In genomic region chr2:273338-273737, GRCh38 we compare ENCODE assay signal across 28 cellular contexts. TPM values are rescaled to one million over a fixed set of nuclear protein-coding genes. Genes with fewer than 3 reads are reported as not detected.
DNase-seq lines count a peak whose midpoint lies in the region; TF ChIP-seq lines count a peak whose summit lies in the region.
"Had no signal": no experiment of that assay in that cellular context is flagged by ENCODE, and none has a peak within 500 bp of the region (broad histone marks: within the 10 kb centered on the region; RNA-seq: fewer than 3 reads in every experiment).

No MANE protein-coding gene starts in this region.

- no peak overlapping the region for H3K4me3 Mint-ChIP-seq in osteocyte (ENCODE audit: unreplicated experiment)
- H3K4me3 Mint-ChIP-seq: activated CD4-positive, alpha-beta T cell treated with anti-CD3 and anti-CD28 coated beads, Interleukin-2, amount 10 ng/mL, durations not matched to agents 7 days and 5 days; activated naive CD8-positive, alpha-beta T cell treated with anti-CD3 and anti-CD28 coated beads, Interleukin-2, amount 50 U/mL, for 24 hours; HFFc6; stimulated activated naive B cell treated with anti-CD40 and anti-IgM and Interleukin-4, amounts not matched to agents 10 μg/mL and 1 μg/mL and 100 μg/mL, for 72 hours; WTC11 had no signal

- H3K23ac ChIP-seq in mesendoderm (ENCODE audit: low read length) = no peak overlapping the region

- no peak overlapping the region for H3K4me2 ChIP-seq in mesendoderm (ENCODE audit: low read length)

- TF ChIP-seq CTCF in epithelial cell of esophagus (IDR thresholded peaks at IDR 0.05; ENCODE audit: insufficient read depth, low read depth, low read length, missing control alignments) (no peak), osteocyte (IDR thresholded peaks at IDR 0.05) (no peak)

- H2BK120ac ChIP-seq in mesendoderm (ENCODE audit: low read depth, low read length) = no peak overlapping the region

- H3K36me3 ChIP-seq in mesendoderm (ENCODE audit: control insufficient read depth, insufficient read depth, low read length) = peaks cover 6% of the 10 kb centered on the region

- H2AK5ac ChIP-seq in mesendoderm (ENCODE audit: low read length) = no peak overlapping the region

- peaks cover 9% of the 10 kb centered on the region for H3K4me1 Mint-ChIP-seq in osteocyte (ENCODE audit: unreplicated experiment)

- H4K5ac ChIP-seq in mesendoderm (ENCODE audit: low read length) = no peak overlapping the region

- no peaks in the 10 kb centered on the region for H3K27me3 ChIP-seq in mesendoderm (ENCODE audit: insufficient read depth, low read length, poor library complexity)
- H3K27me3 ChIP-seq: heart right ventricle, SJCRH30, upper lobe of right lung had no signal

- H3K27me3 Mint-ChIP-seq in osteocyte (ENCODE audit: unreplicated experiment) = no peaks in the 10 kb centered on the region
- H3K27me3 Mint-ChIP-seq: activated CD4-positive, alpha-beta T cell treated with anti-CD3 and anti-CD28 coated beads, Interleukin-2, amount 10 ng/mL, durations not matched to agents 7 days and 5 days; activated naive CD8-positive, alpha-beta T cell treated with anti-CD3 and anti-CD28 coated beads, Interleukin-2, amount 50 U/mL, for 24 hours; stimulated activated naive B cell treated with anti-CD40 and anti-IgM and Interleukin-4, amounts not matched to agents 10 μg/mL and 1 μg/mL and 100 μg/mL, for 72 hours had no signal

- H3K27ac ChIP-seq in mesendoderm (ENCODE audit: low read depth, low read length) = no peak overlapping the region
- H3K27ac ChIP-seq: heart right ventricle, SJCRH30, upper lobe of right lung had no signal

- H3K4ac ChIP-seq in mesendoderm (ENCODE audit: low read depth, low read length) = no peak overlapping the region

- H3K56ac ChIP-seq in mesendoderm (ENCODE audit: low read length) = no peak overlapping the region

- H3K79me1 ChIP-seq in mesendoderm (ENCODE audit: low read length) = peaks cover 19% of the 10 kb centered on the region

- H3K4me1 ChIP-seq in mesendoderm (ENCODE audit: control insufficient read depth, low read depth, low read length) = no peaks in the 10 kb centered on the region
- H3K4me1 ChIP-seq: SJCRH30 had no signal

- H3K79me2 ChIP-seq in mesendoderm (ENCODE audit: control insufficient read depth, insufficient read depth, low read length) = peaks cover 56% of the 10 kb centered on the region

- H3K4me3 ChIP-seq in epithelial cell of esophagus (ENCODE audit: low read length) (no peak overlapping the region), mesendoderm (ENCODE audit: low read length) (no peak overlapping the region)
- H3K4me3 ChIP-seq: GM12878, heart right ventricle, SJCRH30, upper lobe of right lung had no signal

- no peak overlapping the region for H2BK15ac ChIP-seq in mesendoderm (replicated peaks; ENCODE audit: low read depth)

- H3K9me3 Mint-ChIP-seq in osteocyte (ENCODE audit: unreplicated experiment) = no peaks in the 10 kb centered on the region
- H3K9me3 Mint-ChIP-seq: activated CD4-positive, alpha-beta T cell treated with anti-CD3 and anti-CD28 coated beads, Interleukin-2, amount 10 ng/mL, durations not matched to agents 7 days and 5 days; activated naive CD8-positive, alpha-beta T cell treated with anti-CD3 and anti-CD28 coated beads, Interleukin-2, amount 50 U/mL, for 24 hours; HFFc6; stimulated activated naive B cell treated with anti-CD40 and anti-IgM and Interleukin-4, amounts not matched to agents 10 μg/mL and 1 μg/mL and 100 μg/mL, for 72 hours; WTC11 had no signal

- no peak overlapping the region for H3K18ac ChIP-seq in mesendoderm (ENCODE audit: low read length)

- whole genome bisulfite sequencing in mesendoderm (ENCODE audit: extremely low coverage, insufficient coverage, low lambda C conversion rate) = no CpG with 5 or more reads among the region's 6 CpGs

- H4K8ac ChIP-seq in mesendoderm (ENCODE audit: low read depth, low read length) = no peak overlapping the region

- DNase-seq in NCI-H2107 treated with DMSO at 0.1 percent for 48 hours (lab: John Stamatoyannopoulos, UW; ENCODE audit: unreplicated experiment) = peak; percentile 35
- DNase-seq in NCI-H2107 (lab: John Stamatoyannopoulos, UW) = no peak
- peak; percentile 58 for DNase-seq in DMS79 treated with DMSO at 0.1 percent for 48 hours (lab: John Stamatoyannopoulos, UW)
- DNase-seq in NCI-H2029 treated with DMSO at 0.1 percent for 48 hours (lab: John Stamatoyannopoulos, UW) = peak; percentile 24
- peak; percentile 25 for DNase-seq in epithelial cell of esophagus (ENCODE audit: low read depth)
- no peak for DNase-seq in hepatic stellate cell (ENCODE audit: low spot score)
- DNase-seq in mesendoderm = no peak
- no peak for DNase-seq in osteocyte (ENCODE audit: extremely low spot score, unreplicated experiment)
- DNase-seq: activated CD4-positive, alpha-beta T cell treated with anti-CD3 and anti-CD28 coated beads, Interleukin-2, amount 10 ng/mL, durations not matched to agents 7 days and 5 days; activated naive CD8-positive, alpha-beta T cell treated with anti-CD3 and anti-CD28 coated beads, Interleukin-2, amount 50 U/mL, for 24 hours; activated T-cell treated with anti-CD3 and anti-CD28 coated beads, Interleukin-2, amount 50 U/mL, for 48 hours; caudate nucleus; foreskin fibroblast; GOT3; heart right ventricle; HFFc6; Karpas-422; kidney glomerular epithelial cell; NCI-H446; SJCRH30; stimulated activated CD4-positive, alpha-beta T cell treated with anti-CD3 and anti-CD28 coated beads, Interleukin-12 subunit alpha, Interleukin-12 subunit beta, amount 100 ng/mL, for 4 hours; stimulated activated CD4-positive, alpha-beta T cell treated with anti-CD3 and anti-CD28 coated beads, Interleukin-4, amount 100 ng/mL, for 24 hours; stimulated activated naive B cell treated with anti-CD40 and anti-IgM and Interleukin-4, amounts not matched to agents 10 μg/mL and 1 μg/mL and 100 μg/mL, for 72 hours; upper lobe of right lung had no signal

- no peak overlapping the region for H2BK5ac ChIP-seq in mesendoderm (ENCODE audit: low read length)

- H3K36me3 Mint-ChIP-seq in osteocyte (ENCODE audit: unreplicated experiment) = peaks cover 29% of the 10 kb centered on the region

- H3K9ac ChIP-seq in mesendoderm (ENCODE audit: low read length) = no peak overlapping the region

- H3K27ac Mint-ChIP-seq in osteocyte (ENCODE audit: unreplicated experiment) = no peak overlapping the region
- H3K27ac Mint-ChIP-seq: activated CD4-positive, alpha-beta T cell treated with anti-CD3 and anti-CD28 coated beads, Interleukin-2, amount 10 ng/mL, durations not matched to agents 7 days and 5 days; activated naive CD8-positive, alpha-beta T cell treated with anti-CD3 and anti-CD28 coated beads, Interleukin-2, amount 50 U/mL, for 24 hours; HFFc6; stimulated activated naive B cell treated with anti-CD40 and anti-IgM and Interleukin-4, amounts not matched to agents 10 μg/mL and 1 μg/mL and 100 μg/mL, for 72 hours; WTC11 had no signal

RNA-seq across cellular contexts. Expression of gene ACP1, which starts 8.6 kb away (rescaled TPM):
- 118 TPM for polyA plus RNA-seq in mesendoderm (2013, experiment 1 of 2)
- 119 TPM for polyA plus RNA-seq in mesendoderm (2013, experiment 2 of 2)
- total RNA-seq in osteocyte = 81.4 and 82.9 TPM in 2 replicates

RNA-seq across cellular contexts. Expression of gene SH3YL1, which starts 9.5 kb away (rescaled TPM):
- 9.7 TPM for polyA plus RNA-seq in mesendoderm (2013, experiment 1 of 2)
- 9.4 TPM for polyA plus RNA-seq in mesendoderm (2013, experiment 2 of 2)
- total RNA-seq in osteocyte = 50.2 and 55.5 TPM in 2 replicates

RNA-seq across cellular contexts. Expression of gene ALKAL2, which starts 14.6 kb away (rescaled TPM):
- polyA plus RNA-seq in mesendoderm (2013, experiment 1 of 2) = 1.9 TPM
- 2.4 TPM for polyA plus RNA-seq in mesendoderm (2013, experiment 2 of 2)
- total RNA-seq in osteocyte = 50.0 and 52.9 TPM in 2 replicates
- total RNA-seq: activated CD4-positive, alpha-beta T cell treated with anti-CD3 and anti-CD28 coated beads, Interleukin-2, amount 10 ng/mL, durations not matched to agents 7 days and 5 days; GM12878; HFFc6; lung microvascular endothelial cell had no signal
- polyA plus RNA-seq: BJ had no signal

Comparison
In these comparisons a context has a peak if more than half of its experiments do, and no peak if none do; other contexts are left out.
1. DNase-seq: peak in NCI-H2107 treated with DMSO at 0.1 percent for 48 hours (single experiment), DMS79 treated with DMSO at 0.1 percent for 48 hours (single experiment), NCI-H2029 treated with DMSO at 0.1 percent for 48 hours (single experiment) and epithelial cell of esophagus (single experiment); none in NCI-H2107 (single experiment), hepatic stellate cell (single experiment), mesendoderm (single experiment) and osteocyte (single experiment).